Comparison of ENCODE assay signal across 8 cellular contexts in the genomic region with DNA sequence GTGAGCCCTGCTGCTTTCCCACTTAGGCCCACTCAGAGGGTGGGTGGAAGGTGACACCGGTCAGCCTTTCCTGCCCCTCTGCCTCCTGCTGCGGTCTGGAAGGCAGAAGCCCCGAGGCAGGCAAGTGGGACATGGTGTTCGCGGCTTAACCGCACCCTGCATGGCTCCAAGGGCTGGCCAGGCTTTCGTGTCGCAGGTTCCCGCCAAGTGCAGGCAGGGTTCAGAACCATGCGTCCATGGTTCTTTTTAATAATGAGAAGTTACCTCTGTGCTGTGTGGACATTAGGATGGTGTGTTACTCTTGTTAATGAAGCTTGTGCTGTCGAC. TPM values are rescaled to one million over a fixed set of nuclear protein-coding genes. Genes with fewer than 3 reads are reported as not detected.
DNase-seq lines count a peak whose midpoint lies in the region; ATAC-seq, FAIRE-seq and TF ChIP-seq lines count a peak whose summit lies in the region.

No MANE protein-coding gene starts in this region.

- peaks cover 11% of the 10 kb centered on the region for H3K4me1 ChIP-seq in CD8-positive, alpha-beta memory T cell (ENCODE audit: insufficient read depth, low read length)
- peaks cover 9% of the 10 kb centered on the region for H3K4me1 ChIP-seq in HepG2 (ENCODE audit: insufficient read depth, low read length)

- in situ Hi-C loops in HepG2 (cut with HindIII; ENCODE audit: extremely low pct_ligation_motif_present, low pct_unique_long_range_greater_than_20kb): no loop called here

- TF ChIP-seq POLR2A in HepG2 (IDR thresholded peaks at IDR 0.05; ENCODE audit: insufficient read depth in 1 of 2, low read depth in 2 of 2, low read length in 2 of 2): no peak

- no peak overlapping the region for H3K9ac ChIP-seq in HepG2 (ENCODE audit: insufficient read depth, low read depth, low read length)

- WGBS in HepG2 (ENCODE audit: low lambda C conversion rate): 4% methylated on average over 1 of the region's 11 CpGs

- no peak overlapping the region for H2AFZ ChIP-seq in HepG2 (ENCODE audit: low read length)

- H3K27ac ChIP-seq in CD8-positive, alpha-beta memory T cell (ENCODE audit: low read depth, low read length): peak overlapping the region; percentile 40
- no peak overlapping the region for H3K27ac ChIP-seq in HepG2 (ENCODE audit: extremely low read length, insufficient read depth, low read length)

- H3K9me3 ChIP-seq in CD8-positive, alpha-beta memory T cell (ENCODE audit: low read length): no peaks in the 10 kb centered on the region
- H3K9me3 ChIP-seq in HepG2 (ENCODE audit: low read length): no peaks in the 10 kb centered on the region

- ATAC-seq in HG02610 (IDR thresholded peaks at IDR 0.05; ENCODE audit: unreplicated experiment) (peak; percentile 24), HepG2 (no peak; the same call in 2 of the 3 replicates)

- TF ChIP-seq EP300 in HepG2 (IDR thresholded peaks at IDR 0.05; ENCODE audit: low read depth in 2 of 2, low read length in 2 of 2) (no peak), HepG2 (CRISPR knock-in tag; IDR thresholded peaks at IDR 0.05; ENCODE audit: borderline replicate concordance) (no peak)

- CTCF ChIA-PET in CD8-positive, alpha-beta memory T cell (lab: Charles Lee): no interaction called here
- CTCF ChIA-PET in HepG2 (lab: Yijun Ruan, JAX; ENCODE audit: low intra/inter-chr PET ratio, low total read pairs): no interaction called here

- H3K27ac Mint-ChIP-seq in CD8-positive, alpha-beta memory T cell: peak overlapping the region in 4 of 8 donors; percentile 12 to 79 (median 60)
- H3K27ac Mint-ChIP-seq in activated naive CD8-positive, alpha-beta T cell: no peak overlapping the region
- H3K27ac Mint-ChIP-seq in type B pancreatic cell: peak overlapping the region; percentile 68

- peak overlapping the region; percentile 99 for H3K4me2 ChIP-seq in HepG2 (ENCODE audit: low read depth, low read length)

- no peaks in the 10 kb centered on the region for H3K27me3 Mint-ChIP-seq in CD8-positive, alpha-beta memory T cell
- H3K27me3 Mint-ChIP-seq in activated naive CD8-positive, alpha-beta T cell: no peaks in the 10 kb centered on the region
- H3K27me3 Mint-ChIP-seq in type B pancreatic cell: peaks cover 32% of the 10 kb centered on the region

- peaks cover 22 to 38% (median 34%) of the 10 kb centered on the region in 3 donors for H3K4me1 Mint-ChIP-seq in CD8-positive, alpha-beta memory T cell
- peaks cover 18% of the 10 kb centered on the region for H3K4me1 Mint-ChIP-seq in activated naive CD8-positive, alpha-beta T cell (ENCODE audit: low read depth)
- peaks cover 3% of the 10 kb centered on the region for H3K4me1 Mint-ChIP-seq in type B pancreatic cell (ENCODE audit: unreplicated experiment)

- BruUV-seq in HepG2 (replicated peaks; lab: Mats Ljungman, UMichigan): no TSS peak

- POLR2A ChIA-PET in CD8-positive, alpha-beta memory T cell (lab: Charles Lee): no interaction called here
- POLR2A ChIA-PET in HepG2 (lab: Yijun Ruan, JAX): no interaction called here

- peaks cover 0 to 6% (median 4%) of the 10 kb centered on the region in 3 donors for H3K36me3 Mint-ChIP-seq in CD8-positive, alpha-beta memory T cell
- peaks cover 4% of the 10 kb centered on the region for H3K36me3 Mint-ChIP-seq in activated naive CD8-positive, alpha-beta T cell
- no peaks in the 10 kb centered on the region for H3K36me3 Mint-ChIP-seq in type B pancreatic cell

- no peak for DNase-seq in CD8-positive, alpha-beta memory T cell
- DNase-seq in HepG2 (ENCODE audit: low spot score) (no peak), type B pancreatic cell (ENCODE audit: extremely low spot score, unreplicated experiment) (no peak), NCI-H2029 treated with DMSO at 0.1 percent for 48 hours (lab: John Stamatoyannopoulos, UW) (no peak), NCI-H82 (lab: John Stamatoyannopoulos, UW) (no peak), HuH-7 (ENCODE audit: low spot score) (no peak)

- FAIRE-seq in HepG2 (lab: Jason Lieb, UNC): no peak

- H3K79me2 ChIP-seq in HepG2 (ENCODE audit: insufficient read depth, low read length): no peaks in the 10 kb centered on the region

- no peak for TF ChIP-seq RAD21 in HepG2 (CRISPR knock-in tag; IDR thresholded peaks at IDR 0.05)

- TF ChIP-seq CTCF in HepG2 (CRISPR knock-in tag; IDR thresholded peaks at IDR 0.05) (no peak), type B pancreatic cell (conservative IDR thresholded peaks at IDR 0.05) (no peak)

- no peaks in the 10 kb centered on the region for H4K20me1 ChIP-seq in HepG2 (ENCODE audit: insufficient read depth, low read length)

- H3K9me3 Mint-ChIP-seq in CD8-positive, alpha-beta memory T cell: no peaks in the 10 kb centered on the region
- H3K9me3 Mint-ChIP-seq in activated naive CD8-positive, alpha-beta T cell (ENCODE audit: low read depth): no peaks in the 10 kb centered on the region
- no peaks in the 10 kb centered on the region for H3K9me3 Mint-ChIP-seq in type B pancreatic cell

- H3K4me3 Mint-ChIP-seq in CD8-positive, alpha-beta memory T cell: peak overlapping the region; percentile 80 to 94 (median 88)
- H3K4me3 Mint-ChIP-seq in activated naive CD8-positive, alpha-beta T cell: peak overlapping the region; percentile 85
- H3K4me3 Mint-ChIP-seq in type B pancreatic cell: peak overlapping the region; percentile 81

- no peaks in the 10 kb centered on the region for H3K27me3 ChIP-seq in CD8-positive, alpha-beta memory T cell (ENCODE audit: insufficient read depth, low read length, poor library complexity, severe bottlenecking)
- H3K27me3 ChIP-seq in HepG2 (ENCODE audit: control insufficient read depth in 1 of 2, insufficient read depth in 2 of 2, low read length in 2 of 2): peaks cover 6 to 28% of the 10 kb centered on the region in 2 experiments

- no peaks in the 10 kb centered on the region for H3K36me3 ChIP-seq in CD8-positive, alpha-beta memory T cell (ENCODE audit: insufficient read depth, low read length)
- H3K36me3 ChIP-seq in HepG2 (replicated peaks in 1 of 2; ENCODE audit: control insufficient read depth in 1 of 2, insufficient read depth in 2 of 2, low read length in 2 of 2): no peaks in the 10 kb centered on the region

- H3K4me3 ChIP-seq in CD8-positive, alpha-beta memory T cell (ENCODE audit: low read length): peak overlapping the region; percentile 90
- peak overlapping the region; percentile 51 to 76 (median 63) for H3K4me3 ChIP-seq in HepG2 (replicated peaks in 1 of 3; ENCODE audit: insufficient read depth in 1 of 3, low read depth in 2 of 3, low read length in 3 of 3)

- intact Hi-C loops in HepG2 (cut with micrococcal nuclease; ENCODE audit: unreplicated experiment): loop anchor here (5.0 kb wide), 1 partner anchor 77 kb away; no protein-coding TSS in a partner anchor

TF ChIP-seq in HepG2, 621 proteins besides CTCF, POLR2A, EP300 and RAD21 (continues in another document):
- TF ChIP-seq MAZ (IDR thresholded peaks at IDR 0.05; ENCODE audit: borderline replicate concordance, low read depth, low read length) (no peak), MAZ (CRISPR knock-in tag; IDR thresholded peaks at IDR 0.05; ENCODE audit: low read depth) (0 out of 2 replicates have a peak, but pooled peaks have one; percentile 4), GMEB2 (CRISPR knock-in tag; IDR thresholded peaks at IDR 0.05; ENCODE audit: low read depth) (no peak)

RNA-seq across cellular contexts. Expression of gene DGKH, which starts 1.0 kb away (rescaled TPM):
- total RNA-seq in CD8-positive, alpha-beta memory T cell: 10 to 100 TPM; 10.2 to 10.9 TPM
- 2.5 TPM for polyA plus RNA-seq in CD8-positive, alpha-beta memory T cell
- total RNA-seq in HepG2 (2016; rRNA removed; fragmentation: Illumina TruSeq; extraction: Trizol) (0.06 and 0.13 TPM in 2 replicates), type B pancreatic cell (ENCODE audit: low replicate concordance) (4.1 and 9.6 TPM in 2 replicates)
- total RNA-seq in HepG2 (2016; cell fraction: cytosol; rRNA removed; fragmentation: Illumina TruSeq; extraction: Trizol; ENCODE audit: low read depth): not detected in 2 replicates
- 0.02 and 0.04 TPM in 2 replicates for total RNA-seq in HepG2 (2016; cell fraction: insoluble cytoplasmic fraction; rRNA removed; fragmentation: Illumina TruSeq; extraction: Trizol)
- total RNA-seq in HepG2 (2016; cell fraction: membrane; rRNA removed; fragmentation: Illumina TruSeq; extraction: Trizol): 0.09 TPM in 1 of 2 replicates, not detected in the other
- 0.09 and 0.60 TPM in 2 replicates for total RNA-seq in HepG2 (2016; cell fraction: nucleus; rRNA removed; fragmentation: Illumina TruSeq; extraction: Trizol)
- polyA plus RNA-seq in HepG2 (2011; rRNA removed): 0.01 and 0.05 TPM in 2 replicates
- polyA plus RNA-seq in HepG2 (2011; cell fraction: cytosol; rRNA removed): 0.01 and 0.04 TPM in 2 replicates
- polyA plus RNA-seq in HepG2 (2011; cell fraction: nucleus; rRNA removed): 0.09 and 0.10 TPM in 2 replicates
- polyA plus RNA-seq in HepG2 (2012): 0.01 TPM in 2 replicates
- polyA plus RNA-seq in HepG2 (2016; cell fraction: cytosol; fragmentation: Illumina TruSeq; extraction: Trizol; ENCODE audit: low read depth): not detected in 2 replicates
- 0.03 and 0.04 TPM in 2 replicates for polyA plus RNA-seq in HepG2 (2016; cell fraction: insoluble cytoplasmic fraction; fragmentation: Illumina TruSeq; extraction: Trizol; ENCODE audit: low read depth)
- polyA plus RNA-seq in HepG2 (2016; cell fraction: membrane; fragmentation: Illumina TruSeq; extraction: Trizol; ENCODE audit: low read depth): 0.16 TPM in 1 of 2 replicates, not detected in the other
- polyA plus RNA-seq in HepG2 (2016; cell fraction: nucleus; fragmentation: Illumina TruSeq; extraction: Trizol; ENCODE audit: insufficient read depth, low read depth): 0.07 and 0.16 TPM in 2 replicates
- polyA minus RNA-seq in HepG2 (2011; rRNA and poly(A)+ RNA removed; ENCODE audit: low replicate concordance): 0.18 and 12.6 TPM in 2 replicates
- polyA minus RNA-seq in HepG2 (2011; cell fraction: cytosol; rRNA and poly(A)+ RNA removed): under 0.01 and 0.10 TPM in 2 replicates
- polyA minus RNA-seq in HepG2 (2011; cell fraction: nucleus; rRNA and poly(A)+ RNA removed): 0.12 and 0.39 TPM in 2 replicates
